ENCODE assay signal across 11 cellular contexts in genomic region chr4:48296330-48296729, GRCh38. TPM values are rescaled to one million over a fixed set of nuclear protein-coding genes. Genes with fewer than 3 reads are reported as not detected.
DNase-seq lines count a peak whose midpoint lies in the region; ATAC-seq, FAIRE-seq and TF ChIP-seq lines count a peak whose summit lies in the region.
"Had no signal": no experiment of that assay in that cellular context is flagged by ENCODE, and none has a peak within 500 bp of the region (broad histone marks: within the 10 kb centered on the region; RNA-seq: fewer than 3 reads in every experiment).

No MANE protein-coding gene starts in this region.

- H3K9me3 Mint-ChIP-seq in activated T-cell treated with anti-CD3 and anti-CD28 coated beads, Interleukin-2, amount 50 U/mL, for 72 hours = no peaks in the 10 kb centered on the region
- H3K9me3 Mint-ChIP-seq in IgD-negative memory B cell = peaks cover 0 to 2% (median 0%) of the 10 kb centered on the region in 3 donors
- H3K9me3 Mint-ChIP-seq in stimulated activated naive CD8-positive, alpha-beta T cell treated with anti-CD3 and anti-CD28 coated beads, Interleukin-15, Interleukin-2, amounts not matched to agents 100 ng/mL and 50 ng/mL, for 24 hours = no peaks in the 10 kb centered on the region

- no peaks in the 10 kb centered on the region for H3K36me3 Mint-ChIP-seq in activated T-cell treated with anti-CD3 and anti-CD28 coated beads, Interleukin-2, amount 50 U/mL, for 72 hours (ENCODE audit: insufficient read depth in 2 of 2)
- H3K36me3 Mint-ChIP-seq in IgD-negative memory B cell = no peaks in the 10 kb centered on the region
- H3K36me3 Mint-ChIP-seq in stimulated activated naive CD8-positive, alpha-beta T cell treated with anti-CD3 and anti-CD28 coated beads, Interleukin-15, Interleukin-2, amounts not matched to agents 100 ng/mL and 50 ng/mL, for 24 hours (ENCODE audit: low read depth) = no peaks in the 10 kb centered on the region

- H3K27ac ChIP-seq in kidney (ENCODE audit: low read depth in 2 of 2, low read length in 2 of 2) = no peak overlapping the region

- no peaks in the 10 kb centered on the region for H3K36me3 ChIP-seq in kidney (ENCODE audit: control insufficient read depth in 1 of 2, insufficient read depth in 2 of 2, low read length in 2 of 2)

- TF ChIP-seq CTCF in kidney (IDR thresholded peaks at IDR 0.05; ENCODE audit: borderline replicate concordance, extremely low read depth, insufficient read depth) (no peak), D721Med (IDR thresholded peaks at IDR 0.05; ENCODE audit: insufficient read depth, missing control alignments) (no peak)

- no peaks in the 10 kb centered on the region for H3K27me3 Mint-ChIP-seq in activated T-cell treated with anti-CD3 and anti-CD28 coated beads, Interleukin-2, amount 50 U/mL, for 72 hours (ENCODE audit: low read depth)
- peaks cover 3% of the 10 kb centered on the region for H3K27me3 Mint-ChIP-seq in IgD-negative memory B cell
- H3K27me3 Mint-ChIP-seq in stimulated activated naive CD8-positive, alpha-beta T cell treated with anti-CD3 and anti-CD28 coated beads, Interleukin-15, Interleukin-2, amounts not matched to agents 100 ng/mL and 50 ng/mL, for 24 hours = no peaks in the 10 kb centered on the region
- H3K27me3 Mint-ChIP-seq: progenitor cell of endocrine pancreas had no signal

- peaks cover 6% of the 10 kb centered on the region for H3K4me1 Mint-ChIP-seq in activated T-cell treated with anti-CD3 and anti-CD28 coated beads, Interleukin-2, amount 50 U/mL, for 72 hours (ENCODE audit: low read depth)
- peaks cover 3 to 4% (median 3%) of the 10 kb centered on the region in 3 donors for H3K4me1 Mint-ChIP-seq in IgD-negative memory B cell
- peaks cover 4% of the 10 kb centered on the region for H3K4me1 Mint-ChIP-seq in stimulated activated naive CD8-positive, alpha-beta T cell treated with anti-CD3 and anti-CD28 coated beads, Interleukin-15, Interleukin-2, amounts not matched to agents 100 ng/mL and 50 ng/mL, for 24 hours (ENCODE audit: low read depth)

- H3K9ac ChIP-seq in kidney (ENCODE audit: low read length in 2 of 2) = no peak overlapping the region

- peak overlapping the region in 1 of 2 donors; percentile 1 for H3K4me3 Mint-ChIP-seq in activated T-cell treated with anti-CD3 and anti-CD28 coated beads, Interleukin-2, amount 50 U/mL, for 72 hours
- H3K4me3 Mint-ChIP-seq in IgD-negative memory B cell = peak overlapping the region in 3 of 4 donors; percentile 29 to 84 (median 76)
- H3K4me3 Mint-ChIP-seq in stimulated activated naive CD8-positive, alpha-beta T cell treated with anti-CD3 and anti-CD28 coated beads, Interleukin-15, Interleukin-2, amounts not matched to agents 100 ng/mL and 50 ng/mL, for 24 hours = peak overlapping the region; percentile 20

- H3K4me1 ChIP-seq in kidney (ENCODE audit: control insufficient read depth in 1 of 2, insufficient read depth in 1 of 2, low read depth in 1 of 2, low read length in 2 of 2) = no peaks in the 10 kb centered on the region

- DNase-seq in activated T-cell treated with anti-CD3 and anti-CD28 coated beads, Interleukin-2, amount 50 U/mL, for 72 hours = no peak
- DNase-seq in activated T-cell treated with anti-CD3 and anti-CD28 coated beads, Interleukin-2, amount 50 U/mL, for 1 hour = no peak
- no peak for DNase-seq in kidney
- DNase-seq in NCI-H2081 treated with DMSO at 0.1 percent for 48 hours (lab: John Stamatoyannopoulos, UW) = no peak
- no peak for DNase-seq in D721Med (ENCODE audit: insufficient read length, low spot score)
- DNase-seq: ACHN had no signal

- no peak overlapping the region for H3K4me3 ChIP-seq in kidney (ENCODE audit: low read length in 2 of 2)

- H3K9me3 ChIP-seq in kidney (ENCODE audit: control insufficient read depth in 1 of 2, low read length in 2 of 2) = no peaks in the 10 kb centered on the region

- intact Hi-C loops in kidney (cut with DNase I) = no loop called here

- no peak for ATAC-seq in activated T-cell treated with anti-CD3 and anti-CD28 coated beads, Interleukin-2, amount 50 U/mL, for 72 hours (replicated peaks in 1 of 2)
- peak; percentile 87 for ATAC-seq in HG02678 (IDR thresholded peaks at IDR 0.05; ENCODE audit: unreplicated experiment)

- H3K27ac Mint-ChIP-seq in activated T-cell treated with anti-CD3 and anti-CD28 coated beads, Interleukin-2, amount 50 U/mL, for 72 hours = peak overlapping the region; percentile 5
- peak overlapping the region in 1 of 3 donors; percentile 81 for H3K27ac Mint-ChIP-seq in IgD-negative memory B cell
- H3K27ac Mint-ChIP-seq in stimulated activated naive CD8-positive, alpha-beta T cell treated with anti-CD3 and anti-CD28 coated beads, Interleukin-15, Interleukin-2, amounts not matched to agents 100 ng/mL and 50 ng/mL, for 24 hours = no peak overlapping the region
- H3K27ac Mint-ChIP-seq: progenitor cell of endocrine pancreas had no signal

- FAIRE-seq in kidney (lab: Jason Lieb, UNC) (no peak), D721Med (lab: Jason Lieb, UNC) (no peak)
- FAIRE-seq: islet of Langerhans had no signal

RNA-seq across cellular contexts. Expression of gene TEC, which starts 26.7 kb away (rescaled TPM):
- total RNA-seq in activated T-cell treated with anti-CD3 and anti-CD28 coated beads, Interleukin-2, amount 50 U/mL, for 72 hours = 1 to 10 TPM; 2.2 to 4.6 TPM
- 4.0 TPM for polyA plus RNA-seq in IgD-negative memory B cell
- 5.9 TPM for total RNA-seq in kidney
- polyA plus RNA-seq in kidney (ENCODE audit: insufficient read depth, low read depth, low replicate concordance) = 1.1 TPM

RNA-seq across cellular contexts. Expression of gene SLAIN2, which starts 45.0 kb away (rescaled TPM):
- 10 to 100 TPM; 43.4 to 58.0 TPM for total RNA-seq in activated T-cell treated with anti-CD3 and anti-CD28 coated beads, Interleukin-2, amount 50 U/mL, for 72 hours
- 18.3 TPM for polyA plus RNA-seq in IgD-negative memory B cell
- total RNA-seq in kidney = 69.1 TPM
- 23.6 TPM for polyA plus RNA-seq in kidney (ENCODE audit: insufficient read depth, low read depth, low replicate concordance)
